In genomic region chr2:222320441-222321395, GRCh38 we compare ENCODE assay signal across 8 cellular contexts. TPM values are rescaled to one million over a fixed set of nuclear protein-coding genes. Genes with fewer than 3 reads are reported as not detected.
DNase-seq lines count a peak whose midpoint lies in the region; ATAC-seq, FAIRE-seq and TF ChIP-seq lines count a peak whose summit lies in the region.
"Had no signal": no experiment of that assay in that cellular context is flagged by ENCODE, and none has a peak within 500 bp of the region (broad histone marks: within the 10 kb centered on the region; RNA-seq: fewer than 3 reads in every experiment).

No MANE protein-coding gene starts in this region.

- peaks cover 6 to 12% (median 11%) of the 10 kb centered on the region in 3 donors for H3K4me1 Mint-ChIP-seq in naive B cell

- H3K36me3 Mint-ChIP-seq in naive B cell, result peaks cover 0 to 4% of the 10 kb centered on the region in 2 donors

- FAIRE-seq in GM12891 (lab: Jason Lieb, UNC), result peak; percentile 80

- peaks cover 0 to 75% (median 30%) of the 10 kb centered on the region in 45 donors for H3K27me3 ChIP-seq in dorsolateral prefrontal cortex

- TF ChIP-seq CTCF in dorsolateral prefrontal cortex (IDR thresholded peaks at IDR 0.05 in 54 of 56, conservative IDR thresholded peaks at IDR 0.05 in 2 of 56; ENCODE audit: low read depth in 1 of 56, partially characterized antibody in 56 of 56), result no peak

- no peak for ATAC-seq in naive B cell (ENCODE audit: low read depth in 2 of 2)
- ATAC-seq in HG03159 (IDR thresholded peaks at IDR 0.05; ENCODE audit: unreplicated experiment), result no peak

- no peak for TF ChIP-seq POLR2A in GM12891 (IDR thresholded peaks at IDR 0.05; ENCODE audit: low read depth, low read length)

- peaks cover 46 to 57% (median 53%) of the 10 kb centered on the region in 3 donors for H3K27me3 Mint-ChIP-seq in naive B cell

- peak overlapping the region; percentile 31 to 72 (median 59) for H3K4me3 ChIP-seq in dorsolateral prefrontal cortex

- H3K27ac Mint-ChIP-seq in naive B cell, result peak overlapping the region in 1 of 6 donors; percentile 68

- DNase-seq in GM12891 (ENCODE audit: insufficient read length, low spot score) (no peak), NCI-H2227 (lab: John Stamatoyannopoulos, UW; ENCODE audit: unreplicated experiment) (peak; percentile 81), dorsolateral prefrontal cortex (peak in 5 of 10 donors; percentile 46 to 74 (median 59)), naive B cell (no peak), hepatic stellate cell (ENCODE audit: low spot score) (no peak), foreskin melanocyte (no peak)

- intact Hi-C loops in dorsolateral prefrontal cortex (cut with DNase I), result no loop called here

- peak overlapping the region in 56 of 59 donors; percentile 0 to 89 (median 74) for H3K27ac ChIP-seq in dorsolateral prefrontal cortex

- peaks cover 0 to 10% (median 1%) of the 10 kb centered on the region in 7 donors for H3K9me3 Mint-ChIP-seq in naive B cell

- H3K4me3 Mint-ChIP-seq in naive B cell, result peak overlapping the region; percentile 47 to 78 (median 68)

TF ChIP-seq in GM12891, 5 proteins besides CTCF, POLR2A, EP300 and RAD21:
- TF ChIP-seq TAF1 (IDR thresholded peaks at IDR 0.05; ENCODE audit: low read depth, low read length) (no peak), POLR2AphosphoS5 (IDR thresholded peaks at IDR 0.05; ENCODE audit: low read depth, low read length) (no peak), PAX5 (IDR thresholded peaks at IDR 0.05; ENCODE audit: insufficient read depth, low read length, severe bottlenecking) (no peak), POU2F2 (IDR thresholded peaks at IDR 0.05; ENCODE audit: low read depth, low read length) (no peak), SPI1 (IDR thresholded peaks at IDR 0.05; ENCODE audit: low read depth, low read length) (no peak)

RNA-seq across cellular contexts. Expression of gene PAX3, which starts 21.9 kb away (rescaled TPM):
- polyA plus RNA-seq in GM12891 (2012; ENCODE audit: low read depth, missing spikeins), result not detected
- 1 to 10 TPM in 2 of 120 experiments, under 1 TPM in 19, not detected in 99; 0.17 to 1.8 (median 0.39) TPM for total RNA-seq in dorsolateral prefrontal cortex
- not detected for polyA plus RNA-seq in naive B cell (ENCODE audit: low read depth in 6 of 6)
- total RNA-seq: T-helper 2 cell treated with Interferon-gamma antibody and Interleukin-4, amounts not matched to agents 100 ng/mL and 5 ng/mL, for 36 hours had no signal
